23 cellular contexts compared by ENCODE assay signal in genomic region chr5:103780794-103781193, GRCh38.
"Had no signal": no experiment of that assay in that cellular context is flagged by ENCODE, and none has a peak within 500 bp of the region (broad histone marks: within the 10 kb centered on the region; RNA-seq: fewer than 3 reads in every experiment).

No MANE protein-coding gene starts in this region.

- H3K9me3 ChIP-seq: left ventricle myocardium inferior, pancreas, prostate gland, sigmoid colon, suprapubic skin, thoracic aorta, tibial artery, upper lobe of right lung had no signal

- H3K4me1 ChIP-seq: left ventricle myocardium inferior, pancreas, prostate gland, sigmoid colon, spleen, suprapubic skin, upper lobe of right lung had no signal

- FAIRE-seq: pancreas, small intestine, urothelium cell line had no signal

- H3K27ac ChIP-seq: left ventricle myocardium inferior, pancreas, prostate gland, sigmoid colon, spleen, suprapubic skin, thoracic aorta, tibial artery, upper lobe of right lung had no signal

- H3K4me3 ChIP-seq: left ventricle myocardium inferior, lung, pancreas, prostate gland, sigmoid colon, spleen, suprapubic skin, thoracic aorta, tibial artery, upper lobe of right lung had no signal

- DNase-seq: hypothalamus; islet precursor cell; left ventricle myocardium inferior; mesendoderm; naive thymus-derived CD4-positive, alpha-beta T cell; pancreas; posterior cingulate gyrus; retina; right cardiac atrium; sigmoid colon; small intestine; spleen; stimulated activated CD4-positive, alpha-beta T cell treated with anti-CD3 and anti-CD28 coated beads, Interleukin-4, amount 100 ng/mL, for 24 hours; stimulated activated naive CD4-positive, alpha-beta T cell; tibial artery; upper lobe of right lung had no signal

- H3K36me3 ChIP-seq: left ventricle myocardium inferior, pancreas, prostate gland, sigmoid colon, spleen, suprapubic skin, thoracic aorta, tibial artery, upper lobe of right lung had no signal

- H3K27me3 ChIP-seq: pancreas, sigmoid colon, spleen, suprapubic skin, tibial artery, upper lobe of right lung had no signal

- ATAC-seq: naive thymus-derived CD4-positive, alpha-beta T cell; natural killer cell treated with Interleukin-12 subunit alpha and Interleukin-12 subunit beta and Interleukin-15 and Interleukin-18, amount 100 ng/mL, for 72 hours; pancreas; right cardiac atrium; stimulated activated effector memory CD8-positive, alpha-beta T cell treated with anti-CD3 and anti-CD28 coated beads, Interleukin-12 subunit alpha, Interleukin-12 subunit beta, amount 100 ng/mL, for 72 hours; upper lobe of right lung had no signal
